9 cellular contexts compared by ENCODE assay signal in genomic region chr3:4495294-4496110, GRCh38. TPM values are rescaled to one million over a fixed set of nuclear protein-coding genes. Genes with fewer than 3 reads are reported as not detected.
DNase-seq lines count a peak whose midpoint lies in the region; ATAC-seq and TF ChIP-seq lines count a peak whose summit lies in the region.
"Had no signal": no experiment of that assay in that cellular context is flagged by ENCODE, and none has a peak within 500 bp of the region (broad histone marks: within the 10 kb centered on the region; RNA-seq: fewer than 3 reads in every experiment).

No MANE protein-coding gene starts in this region.

- no peaks in the 10 kb centered on the region for H3K9me2 ChIP-seq in Loucy (replicated peaks; ENCODE audit: low read depth, low read length)

- no peak overlapping the region for H3K27ac ChIP-seq in left lung

- H3K4me1 ChIP-seq in Loucy (ENCODE audit: insufficient read depth, low read length, poor library complexity, severe bottlenecking) (peaks cover 48% of the 10 kb centered on the region), left lung (peaks cover 0 to 36% of the 10 kb centered on the region in 2 donors)

- peak overlapping the region; percentile 88 for H3K4me2 ChIP-seq in Loucy (ENCODE audit: low read depth, low read length, poor library complexity, severe bottlenecking)

- TF ChIP-seq CTCF in Loucy (conservative IDR thresholded peaks at IDR 0.05; ENCODE audit: low read length) (no peak), brain (conservative IDR thresholded peaks at IDR 0.05) (no peak), neural crest cell (conservative IDR thresholded peaks at IDR 0.05) (no peak), left lung (IDR thresholded peaks at IDR 0.05) (no peak)

- ATAC-seq in HG02623 (IDR thresholded peaks at IDR 0.05; ENCODE audit: unreplicated experiment) (no peak), left lung (no peak)

- no peaks in the 10 kb centered on the region for H3K9me3 ChIP-seq in Loucy (ENCODE audit: insufficient read depth, low read depth, low read length)
- no peaks in the 10 kb centered on the region for H3K9me3 ChIP-seq in left lung

- H2AFZ ChIP-seq in Loucy (ENCODE audit: low read length), result no peak overlapping the region

- H3K4me3 ChIP-seq in Loucy (ENCODE audit: low read length, poor library complexity, severe bottlenecking) (peak overlapping the region; percentile 92), left lung (peak overlapping the region in 1 of 2 donors; percentile 87)

- H3K27me3 Mint-ChIP-seq in brain, result peaks cover 63% of the 10 kb centered on the region
- peaks cover 55% of the 10 kb centered on the region for H3K27me3 Mint-ChIP-seq in neural crest cell (ENCODE audit: low read depth)

- H3K36me3 ChIP-seq in Loucy (ENCODE audit: insufficient read depth, low read length), result peaks cover 3% of the 10 kb centered on the region; the same call in 1 of the 2 replicates
- H3K36me3 ChIP-seq in left lung, result no peaks in the 10 kb centered on the region

- no peaks in the 10 kb centered on the region for H3F3A ChIP-seq in Loucy (ENCODE audit: low read depth)

- peaks cover 25% of the 10 kb centered on the region for H3K4me1 Mint-ChIP-seq in brain
- peaks cover 12% of the 10 kb centered on the region for H3K4me1 Mint-ChIP-seq in neural crest cell

- no peaks in the 10 kb centered on the region for H3K27me3 ChIP-seq in Loucy (ENCODE audit: insufficient read depth, low read length, poor library complexity, severe bottlenecking)
- no peaks in the 10 kb centered on the region for H3K27me3 ChIP-seq in left lung

- peak; percentile 87 for DNase-seq in CD1c-positive myeloid dendritic cell (ENCODE audit: extremely low spot score)
- no peak for DNase-seq in neural crest cell (ENCODE audit: low read depth, low spot score)
- no peak for DNase-seq in NCI-H2171 treated with DMSO at 0.1 percent for 48 hours (lab: John Stamatoyannopoulos, UW)
- no peak for DNase-seq in NCI-H345 (lab: John Stamatoyannopoulos, UW)
- DNase-seq in left lung, result no peak
- DNase-seq: NCI-H524 had no signal

- peaks cover 66% of the 10 kb centered on the region for H3K79me2 ChIP-seq in Loucy (ENCODE audit: insufficient read depth, low read length)

- peak overlapping the region in 1 of 5 experiments; percentile 82 for H3K27ac Mint-ChIP-seq in brain
- H3K27ac Mint-ChIP-seq in neural crest cell (ENCODE audit: unreplicated experiment), result no peak overlapping the region

- H3K36me3 Mint-ChIP-seq in brain, result no peaks in the 10 kb centered on the region
- H3K36me3 Mint-ChIP-seq in neural crest cell (ENCODE audit: low read depth), result no peaks in the 10 kb centered on the region

- H3K9ac ChIP-seq in Loucy (ENCODE audit: low read depth, low read length, poor library complexity, severe bottlenecking), result peak overlapping the region; percentile 78

- intact Hi-C loops in left lung (cut with DNase I), result no loop called here

- no peaks in the 10 kb centered on the region for H4K20me1 ChIP-seq in Loucy (ENCODE audit: insufficient read depth, low read length, poor library complexity, severe bottlenecking)

- H3K4me3 Mint-ChIP-seq in brain (peak overlapping the region; percentile 67 to 95 (median 94)), neural crest cell (peak overlapping the region; percentile 40)

- H3K9me3 Mint-ChIP-seq in brain (no peaks in the 10 kb centered on the region), neural crest cell (no peaks in the 10 kb centered on the region)

RNA-seq across cellular contexts. Expression of gene ITPR1, which starts 2.4 kb away (rescaled TPM):
- 11.3 TPM for polyA plus RNA-seq in brain (ENCODE audit: insufficient read depth, low read depth, low replicate concordance)
- 4.8 and 6.6 TPM in 2 replicates for total RNA-seq in neural crest cell
- 10 to 100 TPM; 39.7 to 57.3 TPM for total RNA-seq in left lung

RNA-seq across cellular contexts. Expression of gene SUMF1, which starts 28.4 kb away (rescaled TPM):
- 8.6 TPM for polyA plus RNA-seq in brain (ENCODE audit: insufficient read depth, low read depth, low replicate concordance)
- 10.6 and 11.1 TPM in 2 replicates for total RNA-seq in neural crest cell
- total RNA-seq in left lung, result 10 to 100 TPM; 34.3 to 43.9 TPM
